6 cellular contexts compared by ENCODE assay signal in genomic region chr18:33934258-33934657, GRCh38.
"Had no signal": no experiment of that assay in that cellular context is flagged by ENCODE, and none has a peak within 500 bp of the region (broad histone marks: within the 10 kb centered on the region; RNA-seq: fewer than 3 reads in every experiment).

No MANE protein-coding gene starts in this region.

- H3K4me3 ChIP-seq: K562 had no signal

- ATAC-seq: HepG2, K562 had no signal

- H3K27ac ChIP-seq: HL-60 had no signal

- DNase-seq: IMR-90, KBM-7 had no signal

- FAIRE-seq: HepG2, K562 had no signal

- H3K36me3 Mint-ChIP-seq: IgD-negative memory B cell had no signal

- H3K27ac Mint-ChIP-seq: IgD-negative memory B cell had no signal
